Comparison of ENCODE assay signal across 11 cellular contexts in the genomic region with DNA sequence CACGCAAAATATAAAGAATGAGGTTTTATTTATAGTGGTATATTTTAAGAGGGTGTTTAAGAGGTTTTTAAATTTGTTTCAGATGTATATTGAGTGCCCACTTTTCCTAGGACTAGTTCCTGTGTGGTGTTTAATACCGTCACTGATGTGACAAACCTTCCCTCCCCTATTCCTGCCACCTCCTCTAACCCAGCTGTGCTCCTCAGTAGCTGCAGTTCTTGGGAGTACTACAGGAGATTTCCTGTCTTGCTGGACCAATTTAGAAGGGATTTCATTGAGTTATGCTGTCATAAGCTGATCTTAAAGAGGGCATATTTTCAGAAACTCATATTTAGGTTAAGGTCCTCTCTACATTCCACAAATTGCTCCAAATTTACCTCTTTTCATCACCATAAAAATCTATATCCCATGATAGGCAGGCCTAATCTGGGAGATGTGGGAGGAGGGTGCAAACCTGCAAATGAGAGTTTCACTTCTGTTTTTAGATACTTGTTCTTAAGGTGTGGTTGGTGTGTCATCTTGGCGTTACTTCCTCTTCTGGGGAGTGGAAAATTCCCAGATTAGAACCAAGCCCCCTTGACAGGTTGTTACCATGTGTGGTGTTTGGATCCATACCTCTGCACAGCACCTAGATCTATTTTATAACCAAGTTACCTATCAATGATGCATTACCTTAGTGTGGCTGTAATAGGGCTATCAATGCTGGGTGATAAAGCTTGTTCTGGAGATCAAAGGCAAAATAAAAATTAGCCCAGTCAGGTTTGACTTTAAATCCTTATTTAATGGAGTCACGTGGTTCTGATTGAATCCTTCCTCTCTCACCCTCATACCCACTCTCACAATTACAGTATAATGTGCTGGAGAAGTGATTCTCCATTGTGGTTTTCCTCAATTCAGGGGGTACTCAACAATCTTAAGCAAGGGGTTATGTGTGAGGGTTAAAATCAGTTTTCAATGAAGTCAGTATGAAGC.
A peak's percentile ranks its signal among the peaks of the same experiment; 100 is the strongest.
DNase-seq lines count a peak whose midpoint lies in the region; ATAC-seq and TF ChIP-seq lines count a peak whose summit lies in the region.
"Had no signal": no experiment of that assay in that cellular context is flagged by ENCODE, and none has a peak within 500 bp of the region (broad histone marks: within the 10 kb centered on the region; RNA-seq: fewer than 3 reads in every experiment).

No MANE protein-coding gene starts in this region.

- H3K27me3 Mint-ChIP-seq in activated CD8-positive, alpha-beta T cell treated with anti-CD3 and anti-CD28 coated beads for 36 hours = peaks cover 5% of the 10 kb centered on the region
- no peaks in the 10 kb centered on the region for H3K27me3 Mint-ChIP-seq in activated CD8-positive, alpha-beta T cell treated with anti-CD3 and anti-CD28 coated beads, Interleukin-2, amount 10 ng/mL, durations not matched to agents 7 days and 5 days (ENCODE audit: low read depth)
- H3K27me3 Mint-ChIP-seq in stimulated activated memory B cell treated with anti-CD40 and anti-IgM and Interleukin-4, amounts not matched to agents 10 μg/mL and 1 μg/mL and 100 μg/mL, for 72 hours = no peaks in the 10 kb centered on the region

- peak; percentile 62 for ATAC-seq in activated CD8-positive, alpha-beta T cell treated with anti-CD3 and anti-CD28 coated beads for 36 hours
- no peak for ATAC-seq in activated CD8-positive, alpha-beta T cell treated with anti-CD3 and anti-CD28 coated beads, Interleukin-2, amount 10 ng/mL, durations not matched to agents 7 days and 5 days
- peak; percentile 96 for ATAC-seq in HG02884 (IDR thresholded peaks at IDR 0.05; ENCODE audit: unreplicated experiment)
- ATAC-seq in stimulated activated memory B cell treated with anti-CD40 and anti-IgM and Interleukin-4, amounts not matched to agents 10 μg/mL and 1 μg/mL and 100 μg/mL, for 72 hours = peak; percentile 97
- ATAC-seq: A549 had no signal

- DNase-seq in activated CD8-positive, alpha-beta T cell treated with anti-CD3 and anti-CD28 coated beads for 36 hours = peak; percentile 12
- no peak for DNase-seq in activated CD8-positive, alpha-beta T cell treated with anti-CD3 and anti-CD28 coated beads, Interleukin-2, amount 10 ng/mL, durations not matched to agents 7 days and 5 days
- peak; percentile 92 for DNase-seq in NAMALWA (ENCODE audit: low spot score)
- no peak for DNase-seq in occipital lobe (lab: John Stamatoyannopoulos, UW)
- DNase-seq in D341Med (ENCODE audit: low spot score) = no peak
- no peak for DNase-seq in activated T-cell treated with anti-CD3 and anti-CD28 coated beads, Interleukin-2, amount 50 U/mL, for 1 hour
- DNase-seq: SJCRH30, trophoblast cell had no signal

- no peak for TF ChIP-seq CTCF in activated CD8-positive, alpha-beta T cell treated with anti-CD3 and anti-CD28 coated beads for 36 hours (IDR thresholded peaks at IDR 0.05)

- peaks cover 12% of the 10 kb centered on the region for H3K4me1 Mint-ChIP-seq in activated CD8-positive, alpha-beta T cell treated with anti-CD3 and anti-CD28 coated beads for 36 hours (ENCODE audit: low read depth)
- H3K4me1 Mint-ChIP-seq in activated CD8-positive, alpha-beta T cell treated with anti-CD3 and anti-CD28 coated beads, Interleukin-2, amount 10 ng/mL, durations not matched to agents 7 days and 5 days (ENCODE audit: low read depth) = no peaks in the 10 kb centered on the region
- H3K4me1 Mint-ChIP-seq in stimulated activated memory B cell treated with anti-CD40 and anti-IgM and Interleukin-4, amounts not matched to agents 10 μg/mL and 1 μg/mL and 100 μg/mL, for 72 hours = peaks cover 67% of the 10 kb centered on the region

- H3K4me3 Mint-ChIP-seq in activated CD8-positive, alpha-beta T cell treated with anti-CD3 and anti-CD28 coated beads for 36 hours = no peak overlapping the region
- H3K4me3 Mint-ChIP-seq in activated CD8-positive, alpha-beta T cell treated with anti-CD3 and anti-CD28 coated beads, Interleukin-2, amount 10 ng/mL, durations not matched to agents 7 days and 5 days = no peak overlapping the region
- peak overlapping the region; percentile 64 for H3K4me3 Mint-ChIP-seq in stimulated activated memory B cell treated with anti-CD40 and anti-IgM and Interleukin-4, amounts not matched to agents 10 μg/mL and 1 μg/mL and 100 μg/mL, for 72 hours

- CTCF ChIA-PET in activated CD8-positive, alpha-beta T cell treated with anti-CD3 and anti-CD28 coated beads for 36 hours (lab: Charles Lee) = no interaction called here
- CTCF ChIA-PET in activated CD8-positive, alpha-beta T cell treated with anti-CD3 and anti-CD28 coated beads, Interleukin-2, amount 10 ng/mL, durations not matched to agents 7 days and 5 days (lab: Charles Lee) = no interaction called here

- no peak overlapping the region for H3K27ac Mint-ChIP-seq in activated CD8-positive, alpha-beta T cell treated with anti-CD3 and anti-CD28 coated beads for 36 hours
- H3K27ac Mint-ChIP-seq in activated CD8-positive, alpha-beta T cell treated with anti-CD3 and anti-CD28 coated beads, Interleukin-2, amount 10 ng/mL, durations not matched to agents 7 days and 5 days = no peak overlapping the region
- H3K27ac Mint-ChIP-seq in stimulated activated memory B cell treated with anti-CD40 and anti-IgM and Interleukin-4, amounts not matched to agents 10 μg/mL and 1 μg/mL and 100 μg/mL, for 72 hours = peak overlapping the region; percentile 92

- intact Hi-C loops in activated CD8-positive, alpha-beta T cell treated with anti-CD3 and anti-CD28 coated beads for 36 hours (cut with micrococcal nuclease) = no loop called here

- peaks cover 15% of the 10 kb centered on the region for H3K9me3 Mint-ChIP-seq in activated CD8-positive, alpha-beta T cell treated with anti-CD3 and anti-CD28 coated beads for 36 hours
- H3K9me3 Mint-ChIP-seq in activated CD8-positive, alpha-beta T cell treated with anti-CD3 and anti-CD28 coated beads, Interleukin-2, amount 10 ng/mL, durations not matched to agents 7 days and 5 days (ENCODE audit: insufficient read depth) = no peaks in the 10 kb centered on the region
- peaks cover 17% of the 10 kb centered on the region for H3K9me3 Mint-ChIP-seq in stimulated activated memory B cell treated with anti-CD40 and anti-IgM and Interleukin-4, amounts not matched to agents 10 μg/mL and 1 μg/mL and 100 μg/mL, for 72 hours

- POLR2A ChIA-PET in activated CD8-positive, alpha-beta T cell treated with anti-CD3 and anti-CD28 coated beads for 36 hours (lab: Charles Lee) = no interaction called here
- POLR2A ChIA-PET in activated CD8-positive, alpha-beta T cell treated with anti-CD3 and anti-CD28 coated beads, Interleukin-2, amount 10 ng/mL, durations not matched to agents 7 days and 5 days (lab: Charles Lee) = no interaction called here

- no peaks in the 10 kb centered on the region for H3K36me3 Mint-ChIP-seq in activated CD8-positive, alpha-beta T cell treated with anti-CD3 and anti-CD28 coated beads for 36 hours (ENCODE audit: low read depth)
- no peaks in the 10 kb centered on the region for H3K36me3 Mint-ChIP-seq in activated CD8-positive, alpha-beta T cell treated with anti-CD3 and anti-CD28 coated beads, Interleukin-2, amount 10 ng/mL, durations not matched to agents 7 days and 5 days (ENCODE audit: low read depth)
- peaks cover 52% of the 10 kb centered on the region for H3K36me3 Mint-ChIP-seq in stimulated activated memory B cell treated with anti-CD40 and anti-IgM and Interleukin-4, amounts not matched to agents 10 μg/mL and 1 μg/mL and 100 μg/mL, for 72 hours

Comparison
In these comparisons a context has a peak if more than half of its experiments do, and no peak if none do; other contexts are left out.
1. DNase-seq: peak in activated CD8-positive, alpha-beta T cell treated with anti-CD3 and anti-CD28 coated beads for 36 hours (single experiment) and NAMALWA (single experiment); none in activated CD8-positive, alpha-beta T cell treated with anti-CD3 and anti-CD28 coated beads, Interleukin-2, amount 10 ng/mL, durations not matched to agents 7 days and 5 days (single experiment), occipital lobe (single experiment), D341Med (single experiment) and activated T-cell treated with anti-CD3 and anti-CD28 coated beads, Interleukin-2, amount 50 U/mL, for 1 hour (single experiment).